11 cellular contexts compared by ENCODE assay signal in the genomic region with DNA sequence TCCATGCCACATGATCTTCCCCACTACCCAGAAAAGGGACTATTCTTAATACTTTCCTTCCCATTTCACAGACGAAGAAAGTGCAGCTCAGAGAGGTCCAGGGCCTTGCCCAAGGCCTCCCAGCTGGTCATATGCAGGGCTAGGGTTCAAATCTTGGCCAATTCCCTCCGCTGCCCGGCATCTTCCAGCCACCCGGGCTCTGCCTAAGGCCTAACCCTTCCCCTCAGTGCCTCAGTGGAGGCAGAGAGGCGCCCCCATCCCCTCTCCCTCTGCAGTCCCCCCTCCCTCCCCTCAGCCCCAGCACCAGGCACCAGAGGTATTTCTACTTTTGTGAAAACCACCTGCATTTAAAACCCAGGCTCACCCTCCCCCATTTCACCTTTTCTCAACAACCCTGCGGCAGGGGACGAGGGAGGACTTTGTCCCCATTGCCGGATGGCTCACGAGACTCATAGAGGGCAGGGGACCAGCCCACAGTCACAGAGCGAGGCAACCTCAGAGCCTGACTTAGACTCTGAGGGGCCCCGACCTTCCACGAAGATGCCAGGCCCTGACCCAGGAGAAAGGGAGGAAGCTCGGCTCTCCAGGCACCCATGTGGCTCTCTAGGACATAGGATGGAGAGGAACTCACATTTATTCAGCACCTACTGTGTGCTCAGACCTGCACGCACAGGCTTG. TPM values are rescaled to one million over a fixed set of nuclear protein-coding genes. Genes with fewer than 3 reads are reported as not detected.
A peak's percentile ranks its signal among the peaks of the same experiment; 100 is the strongest.
DNase-seq lines count a peak whose midpoint lies in the region; ATAC-seq and TF ChIP-seq lines count a peak whose summit lies in the region.
"Had no signal": no experiment of that assay in that cellular context is flagged by ENCODE, and none has a peak within 500 bp of the region (broad histone marks: within the 10 kb centered on the region; RNA-seq: fewer than 3 reads in every experiment).

No MANE protein-coding gene starts in this region.

- CTCF ChIA-PET in activated naive CD4-positive, alpha-beta T cell treated with anti-CD3 and anti-CD28 coated beads, Interleukin-2, amount 10 ng/mL, durations not matched to agents 7 days and 5 days (lab: Charles Lee), result interaction anchor here (1.9 to 7.0 kb wide), 7 partner anchors 10 to 34 kb away, joined by 4 to 78 read pairs (median 10); partner anchors contain the start of genes LAPTM5 and MATN1
- CTCF ChIA-PET in activated CD4-positive, alpha-beta memory T cell treated with anti-CD3 and anti-CD28 coated beads for 36 hours (lab: Charles Lee), result interaction anchor here (1.4 to 9.6 kb wide), 5 partner anchors 11 to 37 kb away, joined by 3 to 65 read pairs (median 61); partner anchors contain the start of gene LAPTM5

- intact Hi-C loops in activated CD4-positive, alpha-beta memory T cell treated with anti-CD3 and anti-CD28 coated beads for 36 hours (cut with micrococcal nuclease), result no loop called here

- H3K4me3 Mint-ChIP-seq in activated naive CD4-positive, alpha-beta T cell treated with anti-CD3 and anti-CD28 coated beads, Interleukin-2, amount 10 ng/mL, durations not matched to agents 7 days and 5 days, result peak overlapping the region; percentile 78
- peak overlapping the region; percentile 35 for H3K4me3 Mint-ChIP-seq in activated CD4-positive, alpha-beta memory T cell treated with anti-CD3 and anti-CD28 coated beads for 36 hours
- H3K4me3 Mint-ChIP-seq in glutamatergic neuron (ENCODE audit: unreplicated experiment), result no peak overlapping the region
- H3K4me3 Mint-ChIP-seq: endodermal cell, type B pancreatic cell had no signal

- POLR2A ChIA-PET in activated CD4-positive, alpha-beta memory T cell treated with anti-CD3 and anti-CD28 coated beads for 36 hours (lab: Charles Lee), result interaction anchor here (0.7 to 5.5 kb wide), 2 partner anchors 11 to 18 kb away, joined by 4 to 75 read pairs; partner anchors contain the start of gene LAPTM5

- no peaks in the 10 kb centered on the region for H3K9me3 Mint-ChIP-seq in activated naive CD4-positive, alpha-beta T cell treated with anti-CD3 and anti-CD28 coated beads, Interleukin-2, amount 10 ng/mL, durations not matched to agents 7 days and 5 days
- H3K9me3 Mint-ChIP-seq in activated CD4-positive, alpha-beta memory T cell treated with anti-CD3 and anti-CD28 coated beads for 36 hours, result no peaks in the 10 kb centered on the region
- H3K9me3 Mint-ChIP-seq in glutamatergic neuron (ENCODE audit: unreplicated experiment), result peaks cover 6% of the 10 kb centered on the region
- H3K9me3 Mint-ChIP-seq: endodermal cell, type B pancreatic cell had no signal

- ATAC-seq in left lobe of liver (peak; percentile 25), GM18517 (IDR thresholded peaks at IDR 0.05; ENCODE audit: unreplicated experiment) (no peak)

- no peak for TF ChIP-seq CTCF in glutamatergic neuron (IDR thresholded peaks at IDR 0.05; ENCODE audit: partially characterized antibody, unreplicated experiment)

- H3K36me3 Mint-ChIP-seq in activated naive CD4-positive, alpha-beta T cell treated with anti-CD3 and anti-CD28 coated beads, Interleukin-2, amount 10 ng/mL, durations not matched to agents 7 days and 5 days, result peaks cover 75% of the 10 kb centered on the region
- peaks cover 42% of the 10 kb centered on the region for H3K36me3 Mint-ChIP-seq in activated CD4-positive, alpha-beta memory T cell treated with anti-CD3 and anti-CD28 coated beads for 36 hours
- peaks cover 4% of the 10 kb centered on the region for H3K36me3 Mint-ChIP-seq in glutamatergic neuron (ENCODE audit: unreplicated experiment)
- H3K36me3 Mint-ChIP-seq: type B pancreatic cell had no signal

- peaks cover 100% of the 10 kb centered on the region for H3K4me1 Mint-ChIP-seq in activated naive CD4-positive, alpha-beta T cell treated with anti-CD3 and anti-CD28 coated beads, Interleukin-2, amount 10 ng/mL, durations not matched to agents 7 days and 5 days
- peaks cover 98% of the 10 kb centered on the region for H3K4me1 Mint-ChIP-seq in activated CD4-positive, alpha-beta memory T cell treated with anti-CD3 and anti-CD28 coated beads for 36 hours (ENCODE audit: low read depth)
- peaks cover 41% of the 10 kb centered on the region for H3K4me1 Mint-ChIP-seq in glutamatergic neuron (ENCODE audit: low read depth, unreplicated experiment)

- H3K27me3 ChIP-seq in thymus (ENCODE audit: control insufficient read depth, insufficient read depth), result no peaks in the 10 kb centered on the region

- H3K36me3 ChIP-seq in thymus (ENCODE audit: control insufficient read depth, insufficient read depth), result peaks cover 21% of the 10 kb centered on the region

- peak overlapping the region; percentile 99 for H3K27ac Mint-ChIP-seq in activated naive CD4-positive, alpha-beta T cell treated with anti-CD3 and anti-CD28 coated beads, Interleukin-2, amount 10 ng/mL, durations not matched to agents 7 days and 5 days
- peak overlapping the region; percentile 96 for H3K27ac Mint-ChIP-seq in activated CD4-positive, alpha-beta memory T cell treated with anti-CD3 and anti-CD28 coated beads for 36 hours
- no peak overlapping the region for H3K27ac Mint-ChIP-seq in glutamatergic neuron (ENCODE audit: unreplicated experiment)

- H3K9me3 ChIP-seq in thymus (ENCODE audit: control insufficient read depth), result no peaks in the 10 kb centered on the region

- H3K27ac ChIP-seq in thymus (ENCODE audit: low read depth), result peak overlapping the region; percentile 88

- WGBS in thymus, result 84% methylated on average over 14 of the region's 14 CpGs

- DNase-seq in activated naive CD4-positive, alpha-beta T cell treated with anti-CD3 and anti-CD28 coated beads, Interleukin-2, amount 10 ng/mL, durations not matched to agents 7 days and 5 days, result no peak
- no peak for DNase-seq in activated naive CD4-positive, alpha-beta T cell treated with Interleukin-2 at 50 U/mL for 16 hours
- no peak for DNase-seq in activated CD4-positive, alpha-beta memory T cell treated with anti-CD3 and anti-CD28 coated beads for 36 hours
- no peak for DNase-seq in left lobe of liver (ENCODE audit: low spot score)
- no peak for DNase-seq in activated CD4-positive, CD25-positive, alpha-beta regulatory T cell treated with anti-CD3 and anti-CD28 coated beads, Interleukin-2, amount 50 U/mL, for 72 hours
- no peak for DNase-seq in glutamatergic neuron
- DNase-seq: endodermal cell, NCI-H1930 had no signal

- no peak overlapping the region for H3K4me3 ChIP-seq in thymus (ENCODE audit: low read length)

- no peaks in the 10 kb centered on the region for H3K27me3 Mint-ChIP-seq in activated naive CD4-positive, alpha-beta T cell treated with anti-CD3 and anti-CD28 coated beads, Interleukin-2, amount 10 ng/mL, durations not matched to agents 7 days and 5 days
- H3K27me3 Mint-ChIP-seq in activated CD4-positive, alpha-beta memory T cell treated with anti-CD3 and anti-CD28 coated beads for 36 hours, result no peaks in the 10 kb centered on the region
- H3K27me3 Mint-ChIP-seq in glutamatergic neuron (ENCODE audit: unreplicated experiment), result peaks cover 8% of the 10 kb centered on the region
- H3K27me3 Mint-ChIP-seq: type B pancreatic cell had no signal

- H3K4me1 ChIP-seq in thymus (ENCODE audit: control insufficient read depth, insufficient read depth, low read length), result peaks cover 64% of the 10 kb centered on the region

RNA-seq across cellular contexts. Expression of gene LAPTM5, which starts 12.3 kb away (rescaled TPM):
- total RNA-seq in activated CD4-positive, alpha-beta memory T cell treated with anti-CD3 and anti-CD28 coated beads for 36 hours, result 100 to 1,000 TPM; 190 to 196 TPM
- total RNA-seq in left lobe of liver (22.3 TPM), glutamatergic neuron (ENCODE audit: unreplicated experiment) (0.56 TPM)
- polyA plus RNA-seq in thymus, result 364 TPM
- total RNA-seq: endodermal cell had no signal

RNA-seq across cellular contexts. Expression of gene MATN1, which starts 21.9 kb away (rescaled TPM):
- total RNA-seq in activated CD4-positive, alpha-beta memory T cell treated with anti-CD3 and anti-CD28 coated beads for 36 hours, result under 1 TPM in 1 of 2 experiments, not detected in 1; 0.34 TPM
- total RNA-seq in left lobe of liver (not detected), glutamatergic neuron (ENCODE audit: unreplicated experiment) (0.22 TPM)
- polyA plus RNA-seq in thymus, result 0.27 TPM
- total RNA-seq: endodermal cell had no signal

Comparison
In these comparisons a context has a peak if more than half of its experiments do, and no peak if none do; other contexts are left out.
1. RNA of gene LAPTM5, which starts 12.3 kb away (total RNA-seq): 190 to 196 TPM in activated CD4-positive, alpha-beta memory T cell treated with anti-CD3 and anti-CD28 coated beads for 36 hours and 22.3 TPM in left lobe of liver (single experiment); 0.56 TPM in glutamatergic neuron (single experiment); every median in the first group is over 10 times any median in the second.